14 cellular contexts compared by ENCODE assay signal in the genomic region with DNA sequence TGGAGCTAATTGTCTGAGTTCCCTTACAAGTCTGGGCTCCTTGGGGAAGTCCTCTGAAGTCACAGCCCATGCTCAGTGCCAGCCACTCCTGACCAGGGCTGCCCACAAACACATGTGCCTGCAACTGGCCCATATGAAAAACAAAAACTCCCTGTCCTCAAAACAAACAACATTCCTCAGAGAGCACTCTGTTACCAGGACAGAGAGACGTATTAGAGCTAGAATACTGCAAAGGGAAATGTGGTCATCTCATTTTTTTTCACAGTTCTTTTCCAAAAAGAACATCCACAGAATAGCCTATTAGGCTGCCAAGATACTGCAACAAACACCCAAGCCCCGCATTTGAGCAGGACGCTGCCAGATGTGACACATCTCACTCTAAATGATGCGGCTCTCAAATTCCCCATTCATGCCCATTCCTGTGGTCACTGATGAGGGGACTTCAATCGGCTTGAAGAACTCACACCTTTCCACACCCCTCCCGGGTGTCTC.
DNase-seq lines count a peak whose midpoint lies in the region; ATAC-seq, FAIRE-seq and TF ChIP-seq lines count a peak whose summit lies in the region.
"Had no signal": no experiment of that assay in that cellular context is flagged by ENCODE, and none has a peak within 500 bp of the region (broad histone marks: within the 10 kb centered on the region; RNA-seq: fewer than 3 reads in every experiment).

No MANE protein-coding gene starts in this region.

- no peaks in the 10 kb centered on the region for H3K27me3 Mint-ChIP-seq in Caco-2 (ENCODE audit: insufficient read depth, unreplicated experiment)
- H3K27me3 Mint-ChIP-seq in brain: no peaks in the 10 kb centered on the region
- H3K27me3 Mint-ChIP-seq: activated CD8-positive, alpha-beta memory T cell treated with anti-CD3 and anti-CD28 coated beads, Interleukin-2, amount 10 ng/mL, durations not matched to agents 7 days and 5 days had no signal

- H3K4me1 Mint-ChIP-seq in Caco-2 (ENCODE audit: low read depth, unreplicated experiment) (peaks cover 49% of the 10 kb centered on the region), brain (peaks cover 65% of the 10 kb centered on the region)
- H3K4me1 Mint-ChIP-seq: activated CD8-positive, alpha-beta memory T cell treated with anti-CD3 and anti-CD28 coated beads, Interleukin-2, amount 10 ng/mL, durations not matched to agents 7 days and 5 days had no signal

- H3K27ac ChIP-seq in right cardiac atrium (ENCODE audit: low read length): no peak overlapping the region
- peak overlapping the region; percentile 34 to 90 for H3K27ac ChIP-seq in prostate gland
- H3K27ac ChIP-seq: HL-60 had no signal

- H3K27ac Mint-ChIP-seq in Caco-2 (ENCODE audit: unreplicated experiment): peak overlapping the region; percentile 63
- H3K27ac Mint-ChIP-seq in brain: peak overlapping the region in 4 of 5 experiments; percentile 44 to 93 (median 79)
- H3K27ac Mint-ChIP-seq: activated CD8-positive, alpha-beta memory T cell treated with anti-CD3 and anti-CD28 coated beads, Interleukin-2, amount 10 ng/mL, durations not matched to agents 7 days and 5 days had no signal

- no peaks in the 10 kb centered on the region for H3K9me3 ChIP-seq in Caco-2
- no peaks in the 10 kb centered on the region for H3K9me3 ChIP-seq in right cardiac atrium (ENCODE audit: control insufficient read depth, low read length)
- no peaks in the 10 kb centered on the region for H3K9me3 ChIP-seq in prostate gland

- POLR2A ChIA-PET in Caco-2 (lab: Charles Lee): no interaction called here

- peaks cover 20% of the 10 kb centered on the region for H3K36me3 Mint-ChIP-seq in Caco-2 (ENCODE audit: insufficient read depth, unreplicated experiment)
- peaks cover 30% of the 10 kb centered on the region for H3K36me3 Mint-ChIP-seq in brain
- H3K36me3 Mint-ChIP-seq: activated CD8-positive, alpha-beta memory T cell treated with anti-CD3 and anti-CD28 coated beads, Interleukin-2, amount 10 ng/mL, durations not matched to agents 7 days and 5 days had no signal

- WGBS in right cardiac atrium: 52% methylated on average over 6 of the region's 6 CpGs
- WGBS in prostate gland: 48% methylated on average over 6 of the region's 6 CpGs

- no peaks in the 10 kb centered on the region; the same call in 1 of the 2 replicates for H3K36me3 ChIP-seq in Caco-2 (ENCODE audit: control insufficient read depth, insufficient read depth, low read length)
- no peaks in the 10 kb centered on the region for H3K36me3 ChIP-seq in prostate gland

- H3K4me3 Mint-ChIP-seq in Caco-2 (ENCODE audit: unreplicated experiment) (peak overlapping the region; percentile 24), brain (peak overlapping the region in 1 of 5 experiments; percentile 29)
- H3K4me3 Mint-ChIP-seq: activated CD8-positive, alpha-beta memory T cell treated with anti-CD3 and anti-CD28 coated beads, Interleukin-2, amount 10 ng/mL, durations not matched to agents 7 days and 5 days; naive thymus-derived CD4-positive, alpha-beta T cell had no signal

- intact Hi-C loops in Caco-2 (cut with micrococcal nuclease; ENCODE audit: unreplicated experiment): no loop called here
- intact Hi-C loops in right cardiac atrium (cut with DNase I): no loop called here
- intact Hi-C loops in prostate gland (cut with DNase I): no loop called here

- H3K4me1 ChIP-seq in Caco-2: peaks cover 52% of the 10 kb centered on the region
- no peaks in the 10 kb centered on the region for H3K4me1 ChIP-seq in right cardiac atrium (ENCODE audit: control insufficient read depth, insufficient read depth, low read length)
- peaks cover 23% of the 10 kb centered on the region for H3K4me1 ChIP-seq in prostate gland (replicated peaks)

- no peaks in the 10 kb centered on the region for H3K27me3 ChIP-seq in Caco-2 (replicated peaks; ENCODE audit: control insufficient read depth, insufficient read depth, low read length)
- H3K27me3 ChIP-seq in right cardiac atrium (ENCODE audit: control insufficient read depth, insufficient read depth): no peaks in the 10 kb centered on the region
- H3K27me3 ChIP-seq in prostate gland (replicated peaks; ENCODE audit: insufficient read depth): no peaks in the 10 kb centered on the region

- no peak for FAIRE-seq in D721Med (lab: Jason Lieb, UNC)

- H3K4me3 ChIP-seq in Caco-2 (ENCODE audit: low read depth, low read length): no peak overlapping the region
- H3K4me3 ChIP-seq in right cardiac atrium (ENCODE audit: low read length): no peak overlapping the region
- H3K4me3 ChIP-seq in prostate gland: no peak overlapping the region

- TF ChIP-seq CTCF in Caco-2 (IDR thresholded peaks at IDR 0.05; ENCODE audit: insufficient read depth in 1 of 2, low read depth in 1 of 2, low read length in 1 of 2, severe bottlenecking in 1 of 2, unreplicated experiment in 1 of 2) (no peak), brain (conservative IDR thresholded peaks at IDR 0.05) (no peak), prostate gland (IDR thresholded peaks at IDR 0.05) (no peak), D721Med (IDR thresholded peaks at IDR 0.05; ENCODE audit: insufficient read depth, missing control alignments) (no peak)

- BruUV-seq in Caco-2 (replicated peaks; lab: Mats Ljungman, UMichigan): no TSS peak

- peak; percentile 17 to 38 for ATAC-seq in right cardiac atrium
- ATAC-seq in HG02840 (IDR thresholded peaks at IDR 0.05; ENCODE audit: low FRiP score, unreplicated experiment): no peak
- ATAC-seq: activated CD8-positive, alpha-beta memory T cell treated with anti-CD3 and anti-CD28 coated beads, Interleukin-2, amount 10 ng/mL, durations not matched to agents 7 days and 5 days; naive thymus-derived CD4-positive, alpha-beta T cell had no signal

- DNase-seq in Caco-2 (no peak), right cardiac atrium (peak in 1 of 3 donors; percentile 70), prostate gland (ENCODE audit: low spot score) (peak; percentile 54), D721Med (ENCODE audit: insufficient read length, low spot score) (no peak), NCI-H2081 (lab: John Stamatoyannopoulos, UW) (no peak), AG08396 (ENCODE audit: low spot score) (no peak)
- DNase-seq: activated CD8-positive, alpha-beta memory T cell treated with anti-CD3 and anti-CD28 coated beads, Interleukin-2, amount 10 ng/mL, durations not matched to agents 7 days and 5 days; MV-4-11; naive thymus-derived CD4-positive, alpha-beta T cell; stimulated activated naive CD4-positive, alpha-beta T cell treated with Interleukin-2 at 50 U/mL for 16 hours; T-helper 1 cell had no signal

- CTCF ChIA-PET in Caco-2 (lab: Charles Lee): interaction anchor here (0.5 to 1.2 kb wide), 4 partner anchors 18 to 604 kb away, joined by 3 to 4 read pairs (median 3); partner anchors contain the start of gene SLC22A23

- no peaks in the 10 kb centered on the region for H3K9me3 Mint-ChIP-seq in Caco-2 (ENCODE audit: unreplicated experiment)
- H3K9me3 Mint-ChIP-seq in brain: peaks cover 0 to 7% (median 0%) of the 10 kb centered on the region in 5 experiments
- H3K9me3 Mint-ChIP-seq: naive thymus-derived CD4-positive, alpha-beta T cell had no signal

- no peak for TF ChIP-seq POLR2A in prostate gland (IDR thresholded peaks at IDR 0.05)
